In the genomic region with DNA sequence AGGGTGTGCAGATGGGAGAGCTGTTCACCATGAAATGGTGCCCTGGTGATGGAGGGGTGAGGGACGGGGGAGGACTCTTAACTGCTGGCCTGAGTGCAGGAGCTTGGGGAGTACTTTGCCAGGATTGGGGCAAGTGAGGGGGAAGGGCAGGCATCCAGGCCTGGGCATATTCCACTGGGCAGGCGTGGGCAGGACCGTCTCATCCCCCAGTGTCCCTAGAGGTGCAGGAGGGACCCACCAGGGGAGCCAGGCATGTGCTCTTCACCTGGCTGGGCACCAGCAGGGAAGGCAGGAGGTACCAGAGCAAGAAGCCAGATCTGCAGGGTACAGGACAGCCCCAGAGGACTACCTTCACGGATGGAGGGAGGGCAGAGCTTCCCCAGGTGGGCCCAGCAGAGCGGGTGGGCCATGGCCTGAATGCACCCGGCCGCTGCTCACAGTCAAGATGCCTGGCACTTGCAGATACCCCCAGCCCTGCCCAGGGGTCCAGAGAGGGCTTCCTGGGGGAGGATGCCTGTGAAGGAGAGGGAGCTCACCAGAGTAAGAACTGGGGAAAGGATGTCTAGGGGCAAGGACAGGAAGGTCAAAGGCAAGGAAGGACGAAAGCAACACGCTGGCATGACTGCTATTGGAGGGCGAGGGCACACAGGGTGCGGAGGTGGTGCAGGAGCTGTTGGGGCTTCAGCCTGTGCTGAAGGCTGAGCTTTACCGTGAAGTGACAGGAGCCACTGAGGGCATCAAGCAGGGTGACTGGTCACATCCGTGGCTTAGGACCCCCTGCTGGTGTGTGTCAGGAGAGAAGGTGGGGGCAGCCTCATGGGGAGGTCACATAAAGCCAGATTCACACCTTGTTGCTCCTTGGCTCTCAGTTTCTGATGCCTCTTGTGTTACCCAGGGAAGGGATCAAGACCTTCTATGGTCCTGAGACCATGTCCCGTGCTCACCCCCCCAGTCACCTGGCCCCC, we compare ENCODE assay signal across 21 cellular contexts.
"Had no signal": no experiment of that assay in that cellular context is flagged by ENCODE, and none has a peak within 500 bp of the region (broad histone marks: within the 10 kb centered on the region; RNA-seq: fewer than 3 reads in every experiment).

No MANE protein-coding gene starts in this region.

- H3K4me3 Mint-ChIP-seq: activated CD8-positive, alpha-beta T cell treated with anti-CD3 and anti-CD28 coated beads for 36 hours; dendritic cell treated with granulocyte-macrophage colony-stimulating factor and Interleukin-4, amounts not matched to agents 40 ng/mL and 50 ng/mL, for 4 days; nephron progenitor cell; stimulated activated naive CD8-positive, alpha-beta T cell treated with anti-CD3 and anti-CD28 coated beads, Interleukin-15, amount 100 ng/mL, for 72 hours; T-helper 2 cell treated with Interferon-gamma antibody and Interleukin-4, amounts not matched to agents 5 μg/mL and 100 μg/mL, for 36 hours had no signal

- H3K4me1 ChIP-seq: gastrocnemius medialis, prostate gland, transverse colon had no signal

- ATAC-seq: activated CD8-positive, alpha-beta T cell treated with anti-CD3 and anti-CD28 coated beads for 36 hours; activated naive CD4-positive, alpha-beta T cell treated with anti-CD3 and anti-CD28 coated beads, Interleukin-2, amount 50 U/mL, for 72 hours; esophagus mucosa; gastrocnemius medialis; heart left ventricle; stimulated activated naive CD8-positive, alpha-beta T cell treated with anti-CD3 and anti-CD28 coated beads, Interleukin-15, amount 100 ng/mL, for 72 hours had no signal

- H3K4me1 Mint-ChIP-seq: nephron progenitor cell; stimulated activated naive CD8-positive, alpha-beta T cell treated with anti-CD3 and anti-CD28 coated beads, Interleukin-15, amount 100 ng/mL, for 72 hours had no signal

- H3K4me3 ChIP-seq: gastrocnemius medialis, heart left ventricle, lung, prostate gland, skin epidermis, suprapubic skin, transverse colon had no signal

- H3K9me3 Mint-ChIP-seq: activated CD8-positive, alpha-beta T cell treated with anti-CD3 and anti-CD28 coated beads for 36 hours; dendritic cell treated with granulocyte-macrophage colony-stimulating factor and Interleukin-4, amounts not matched to agents 40 ng/mL and 50 ng/mL, for 4 days had no signal

- DNase-seq: activated CD4-positive, alpha-beta T cell treated with anti-CD3 and anti-CD28 coated beads for 4 hours; activated CD8-positive, alpha-beta T cell treated with anti-CD3 and anti-CD28 coated beads for 36 hours; activated T-cell treated with anti-CD3 and anti-CD28 coated beads, Interleukin-2, amount 50 U/mL, for 1 hour; amniotic stem cell; effector CD8-positive, alpha-beta T cell; gastrocnemius medialis; heart left ventricle; nephron progenitor cell; right cardiac atrium; stimulated activated CD4-positive, alpha-beta T cell treated with anti-CD3 and anti-CD28 coated beads, Interleukin-15, amount 100 ng/mL, for 24 hours; stimulated activated CD4-positive, alpha-beta T cell treated with anti-CD3 and anti-CD28 coated beads, Interleukin-2, amount 100 ng/mL, for 48 hours; stimulated activated naive CD8-positive, alpha-beta T cell treated with anti-CD3 and anti-CD28 coated beads, Interleukin-15, amount 100 ng/mL, for 72 hours; transverse colon had no signal

- H3K9me3 ChIP-seq: gastrocnemius medialis, heart left ventricle, prostate gland, suprapubic skin, transverse colon had no signal

- H3K36me3 ChIP-seq: gastrocnemius medialis, heart left ventricle, prostate gland, suprapubic skin, transverse colon had no signal

- H3K27ac Mint-ChIP-seq: activated CD8-positive, alpha-beta T cell treated with anti-CD3 and anti-CD28 coated beads for 36 hours; activated naive CD4-positive, alpha-beta T cell treated with anti-CD3 and anti-CD28 coated beads, Interleukin-2, amount 50 U/mL, for 72 hours; dendritic cell treated with granulocyte-macrophage colony-stimulating factor and Interleukin-4, amounts not matched to agents 40 ng/mL and 50 ng/mL, for 4 days; nephron progenitor cell; stimulated activated naive CD8-positive, alpha-beta T cell treated with anti-CD3 and anti-CD28 coated beads, Interleukin-15, amount 100 ng/mL, for 72 hours; T-helper 2 cell treated with Interferon-gamma antibody and Interleukin-4, amounts not matched to agents 5 μg/mL and 100 μg/mL, for 36 hours had no signal

- H3K27ac ChIP-seq: gastrocnemius medialis, heart left ventricle, prostate gland, skin epidermis, suprapubic skin, transverse colon had no signal
